15 cellular contexts compared by ENCODE assay signal in the genomic region with DNA sequence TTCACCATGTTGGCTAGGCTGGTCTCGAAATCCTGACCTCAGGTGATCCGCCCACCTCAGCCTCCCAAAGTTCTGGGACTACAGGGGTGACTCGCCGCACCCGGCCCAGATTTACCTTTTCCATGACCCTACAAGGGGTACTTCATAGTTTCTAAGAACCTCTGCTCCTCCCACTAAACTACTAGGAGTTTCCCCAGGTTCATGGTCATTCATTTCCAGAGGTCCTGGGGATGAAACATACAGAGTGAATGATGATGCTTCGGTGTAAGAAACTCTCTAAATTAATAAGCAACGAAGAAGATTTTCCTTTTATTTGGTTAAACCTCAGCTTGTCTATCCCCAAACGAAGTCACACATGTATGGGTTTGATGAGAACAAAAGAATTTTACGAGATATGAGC. TPM values are rescaled to one million over a fixed set of nuclear protein-coding genes. Genes with fewer than 3 reads are reported as not detected.
A peak's percentile ranks its signal among the peaks of the same experiment; 100 is the strongest.
DNase-seq lines count a peak whose midpoint lies in the region; ATAC-seq lines count a peak whose summit lies in the region.
"Had no signal": no experiment of that assay in that cellular context is flagged by ENCODE, and none has a peak within 500 bp of the region (broad histone marks: within the 10 kb centered on the region; RNA-seq: fewer than 3 reads in every experiment).

No MANE protein-coding gene starts in this region.

- peak; percentile 54 to 71 for ATAC-seq in activated T-cell treated with anti-CD3 and anti-CD28 coated beads, Interleukin-2, amount 50 U/mL, for 72 hours (replicated peaks in 1 of 2)

- no peaks in the 10 kb centered on the region for H3K36me3 Mint-ChIP-seq in activated T-cell treated with anti-CD3 and anti-CD28 coated beads, Interleukin-2, amount 50 U/mL, for 72 hours (ENCODE audit: insufficient read depth in 2 of 2)
- peaks cover 1% of the 10 kb centered on the region for H3K36me3 Mint-ChIP-seq in activated T-cell treated with anti-CD3 and anti-CD28 coated beads, Interleukin-2, amount 50 U/mL, for 24 hours (ENCODE audit: low read depth)
- H3K36me3 Mint-ChIP-seq: CD8-positive, alpha-beta memory T cell had no signal

- no peak overlapping the region for H3K4me3 Mint-ChIP-seq in activated T-cell treated with anti-CD3 and anti-CD28 coated beads, Interleukin-2, amount 50 U/mL, for 72 hours
- no peak overlapping the region for H3K4me3 Mint-ChIP-seq in activated T-cell treated with anti-CD3 and anti-CD28 coated beads, Interleukin-2, amount 50 U/mL, for 24 hours
- H3K4me3 Mint-ChIP-seq: CD8-positive, alpha-beta memory T cell; H9 had no signal

- no peaks in the 10 kb centered on the region for H3K27me3 Mint-ChIP-seq in activated T-cell treated with anti-CD3 and anti-CD28 coated beads, Interleukin-2, amount 50 U/mL, for 72 hours (ENCODE audit: low read depth)
- no peaks in the 10 kb centered on the region for H3K27me3 Mint-ChIP-seq in activated T-cell treated with anti-CD3 and anti-CD28 coated beads, Interleukin-2, amount 50 U/mL, for 24 hours

- H3K27ac Mint-ChIP-seq in activated T-cell treated with anti-CD3 and anti-CD28 coated beads, Interleukin-2, amount 50 U/mL, for 72 hours = no peak overlapping the region
- no peak overlapping the region for H3K27ac Mint-ChIP-seq in activated T-cell treated with anti-CD3 and anti-CD28 coated beads, Interleukin-2, amount 50 U/mL, for 24 hours
- H3K27ac Mint-ChIP-seq: H9 had no signal

- H3K9me3 Mint-ChIP-seq in activated T-cell treated with anti-CD3 and anti-CD28 coated beads, Interleukin-2, amount 50 U/mL, for 72 hours = no peaks in the 10 kb centered on the region
- H3K9me3 Mint-ChIP-seq in activated T-cell treated with anti-CD3 and anti-CD28 coated beads, Interleukin-2, amount 50 U/mL, for 24 hours = no peaks in the 10 kb centered on the region
- H3K9me3 Mint-ChIP-seq: CD8-positive, alpha-beta memory T cell; H9 had no signal

- H3K4me1 Mint-ChIP-seq in activated T-cell treated with anti-CD3 and anti-CD28 coated beads, Interleukin-2, amount 50 U/mL, for 72 hours (ENCODE audit: low read depth) = peaks cover 5% of the 10 kb centered on the region
- no peaks in the 10 kb centered on the region for H3K4me1 Mint-ChIP-seq in activated T-cell treated with anti-CD3 and anti-CD28 coated beads, Interleukin-2, amount 50 U/mL, for 24 hours (ENCODE audit: low read depth)
- H3K4me1 Mint-ChIP-seq: CD8-positive, alpha-beta memory T cell; H9 had no signal

- DNase-seq in activated CD4-positive, alpha-beta T cell treated with anti-CD3 and anti-CD28 coated beads for 48 hours = peak; percentile 46
- no peak for DNase-seq in activated CD4-positive, alpha-beta T cell treated with anti-CD3 and anti-CD28 coated beads, Interleukin-2, amount 50 U/mL, for 4 hours
- DNase-seq in activated T-cell treated with anti-CD3 and anti-CD28 coated beads, Interleukin-2, amount 50 U/mL, for 72 hours = peak in 1 of 2 donors; percentile 6
- DNase-seq in activated T-cell treated with anti-CD3 and anti-CD28 coated beads, Interleukin-2, amount 50 U/mL, for 24 hours = no peak
- peak; percentile 33 for DNase-seq in stimulated activated CD4-positive, alpha-beta T cell treated with anti-CD3 and anti-CD28 coated beads, Interleukin-15, amount 100 ng/mL, for 24 hours
- no peak for DNase-seq in stimulated activated CD4-positive, alpha-beta T cell treated with anti-CD3 and anti-CD28 coated beads, Interleukin-12 subunit alpha, Interleukin-12 subunit beta, amount 100 ng/mL, for 4 hours
- DNase-seq in NCI-H2171 (lab: John Stamatoyannopoulos, UW) = no peak
- DNase-seq: 8988T; AML-193; Caco-2; CD8-positive, alpha-beta memory T cell; DND-41; GDM1; GOT3; H9 had no signal

RNA-seq across cellular contexts. Expression of a gene that starts 56.9 kb away (rescaled TPM):
- total RNA-seq in activated T-cell treated with anti-CD3 and anti-CD28 coated beads, Interleukin-2, amount 50 U/mL, for 72 hours = 1 to 10 TPM; 3.2 to 3.9 TPM

Comparison
In these comparisons a context has a peak if more than half of its experiments do, and no peak if none do; other contexts are left out.
1. DNase-seq: peak in activated CD4-positive, alpha-beta T cell treated with anti-CD3 and anti-CD28 coated beads for 48 hours (single experiment) and stimulated activated CD4-positive, alpha-beta T cell treated with anti-CD3 and anti-CD28 coated beads, Interleukin-15, amount 100 ng/mL, for 24 hours (single experiment); none in activated CD4-positive, alpha-beta T cell treated with anti-CD3 and anti-CD28 coated beads, Interleukin-2, amount 50 U/mL, for 4 hours (0 of 2), activated T-cell treated with anti-CD3 and anti-CD28 coated beads, Interleukin-2, amount 50 U/mL, for 24 hours (single experiment), stimulated activated CD4-positive, alpha-beta T cell treated with anti-CD3 and anti-CD28 coated beads, Interleukin-12 subunit alpha, Interleukin-12 subunit beta, amount 100 ng/mL, for 4 hours (single experiment) and NCI-H2171 (single experiment).